In the genomic region with DNA sequence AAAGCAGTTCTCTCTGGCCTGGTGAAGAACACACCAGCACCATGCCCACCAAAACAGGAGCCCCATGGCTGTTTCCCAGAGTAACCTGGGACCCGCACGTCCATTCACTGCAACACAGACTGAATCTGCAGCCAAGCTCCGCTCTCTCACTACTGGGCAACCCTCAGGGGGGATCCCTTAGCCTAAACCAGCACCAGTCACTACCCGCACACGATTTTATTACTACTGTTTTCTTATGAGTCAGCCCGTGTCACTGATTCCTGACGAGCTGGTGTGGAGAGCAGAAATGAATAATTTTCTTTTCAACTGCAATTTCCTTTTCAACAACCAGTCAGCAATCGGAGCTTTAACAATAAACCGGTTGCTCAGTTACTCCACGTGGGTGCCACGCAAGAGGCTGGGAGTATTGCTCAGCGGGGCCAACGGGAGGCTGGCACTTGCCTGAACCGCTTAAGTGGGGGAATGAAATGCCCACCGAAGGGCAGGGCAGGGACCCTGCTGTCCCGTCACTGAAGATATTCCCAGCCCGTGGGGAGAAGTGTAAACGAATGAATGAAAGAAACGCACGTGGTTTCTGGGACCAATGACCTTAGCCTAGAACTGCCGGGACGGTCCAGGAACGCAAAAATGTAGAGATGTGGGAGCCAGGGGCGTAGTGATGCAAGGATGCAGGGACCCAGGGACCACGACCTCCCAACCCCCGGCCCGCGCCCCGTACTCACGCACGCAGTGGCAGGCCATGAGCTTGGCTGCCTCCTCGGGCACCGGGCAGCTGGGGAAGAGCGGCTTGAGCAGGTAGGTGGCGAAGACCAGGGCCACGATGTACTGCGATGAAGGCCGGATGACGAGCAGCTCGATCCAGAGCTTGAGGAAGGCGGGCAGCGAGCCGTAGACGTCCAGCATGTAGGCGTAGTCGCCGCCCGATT, we compare ENCODE assay signal across 9 cellular contexts. TPM values are rescaled to one million over a fixed set of nuclear protein-coding genes. Genes with fewer than 3 reads are reported as not detected.
A peak's percentile ranks its signal among the peaks of the same experiment; 100 is the strongest.
DNase-seq lines count a peak whose midpoint lies in the region; ATAC-seq, FAIRE-seq and TF ChIP-seq lines count a peak whose summit lies in the region.
"Not testable (repeated sequence)": the region's sequence is repeated elsewhere in the genome, so short reads cannot be mapped to it uniquely, and the experiment has no call there.
"Had no signal": no experiment of that assay in that cellular context is flagged by ENCODE, and none has a peak within 500 bp of the region (broad histone marks: within the 10 kb centered on the region; RNA-seq: fewer than 3 reads in every experiment).

No MANE protein-coding gene starts in this region.

- H4K20me1 ChIP-seq in DND-41 (ENCODE audit: insufficient read depth, low read length); SU-DHL-6 (ENCODE audit: low read depth, low read length); astrocyte (ENCODE audit: insufficient read depth, low read length): not testable (repeated sequence)

- H2AFZ ChIP-seq in DND-41 (ENCODE audit: low read depth, low read length) = peak overlapping the region; percentile 86
- H2AFZ ChIP-seq in SU-DHL-6 (ENCODE audit: low read depth, low read length, severe bottlenecking) = not testable (repeated sequence)
- peak overlapping the region; percentile 69 for H2AFZ ChIP-seq in astrocyte (ENCODE audit: low read depth, low read length)

- H3K9me3 ChIP-seq in DND-41 (ENCODE audit: insufficient read depth, low read length, severe bottlenecking); SU-DHL-6 (ENCODE audit: insufficient read depth, low read length); astrocyte (ENCODE audit: insufficient read depth, low read depth, low read length); gastroesophageal sphincter; muscle layer of duodenum (ENCODE audit: control insufficient read depth in 1 of 2, low read length in 2 of 2): not testable (repeated sequence)

- DNase-seq in DND-41; HL-60 (ENCODE audit: low read depth in 1 of 2, low spot score in 1 of 2); astrocyte (ENCODE audit: low read depth): not testable (repeated sequence)
- DNase-seq in stimulated activated naive CD8-positive, alpha-beta T cell treated with anti-CD3 and anti-CD28 coated beads, Interleukin-15, Interleukin-2, amounts not matched to agents 100 U/mL and 50 U/mL, for 24 hours = peak; percentile 37

- peak overlapping the region; percentile 64 for H3K27ac ChIP-seq in DND-41 (ENCODE audit: low read length)
- H3K27ac ChIP-seq in HL-60 (replicated peaks) = peak overlapping the region; percentile 87
- peak overlapping the region; percentile 68 for H3K27ac ChIP-seq in SU-DHL-6 (ENCODE audit: low read depth, low read length)
- peak overlapping the region; percentile 88 for H3K27ac ChIP-seq in astrocyte (ENCODE audit: low read depth, low read length)
- H3K27ac ChIP-seq in gastroesophageal sphincter = peak overlapping the region in 3 of 4 donors; percentile 75 to 82 (median 77)
- H3K27ac ChIP-seq in muscle layer of duodenum (ENCODE audit: low read length) = not testable (repeated sequence)

- not testable (repeated sequence) for H3K36me3 Mint-ChIP-seq in astrocyte (ENCODE audit: low read depth, unreplicated experiment)

- H3K4me3 ChIP-seq in DND-41 (ENCODE audit: low read depth in 1 of 2, low read length in 2 of 2) = peak overlapping the region; percentile 59 to 84; a peak in 3 of 4 replicates
- H3K4me3 ChIP-seq in HL-60 (replicated peaks; ENCODE audit: insufficient read depth, low read length) = peak overlapping the region; percentile 77
- peak overlapping the region; percentile 71 for H3K4me3 ChIP-seq in SU-DHL-6 (ENCODE audit: insufficient read depth, low read length, poor library complexity, severe bottlenecking)
- peak overlapping the region; percentile 71 for H3K4me3 ChIP-seq in astrocyte (ENCODE audit: insufficient read depth, low read depth, low read length)
- peak overlapping the region; percentile 37 to 69 for H3K4me3 ChIP-seq in gastroesophageal sphincter
- H3K4me3 ChIP-seq in muscle layer of duodenum (ENCODE audit: low read depth in 1 of 2, low read length in 2 of 2) = peak overlapping the region; percentile 30 to 69

- H3K27me3 ChIP-seq in DND-41 (ENCODE audit: insufficient read depth, low read length, poor library complexity); HL-60 (ENCODE audit: insufficient read depth, poor library complexity, severe bottlenecking); SU-DHL-6 (ENCODE audit: low read length); astrocyte (ENCODE audit: insufficient read depth, low read length); gastroesophageal sphincter; muscle layer of duodenum (ENCODE audit: low read depth, low read length): not testable (repeated sequence)

- not testable (repeated sequence) for H3K36me3 ChIP-seq in DND-41 (ENCODE audit: insufficient read depth, low read length); SU-DHL-6 (ENCODE audit: low read length); astrocyte (ENCODE audit: insufficient read depth, low read length); gastroesophageal sphincter; muscle layer of duodenum (ENCODE audit: control insufficient read depth in 1 of 2, insufficient read depth in 2 of 2, low read length in 2 of 2)

- H3K9me2 ChIP-seq in SU-DHL-6 (replicated peaks; ENCODE audit: insufficient read depth, low read length) = not testable (repeated sequence)

- not testable (repeated sequence) for TF ChIP-seq POLR2A in gastroesophageal sphincter (IDR thresholded peaks at IDR 0.05)

- not testable (repeated sequence) for H3K9me3 Mint-ChIP-seq in astrocyte (ENCODE audit: unreplicated experiment)

- not testable (repeated sequence) for TF ChIP-seq EP300 in gastroesophageal sphincter (IDR thresholded peaks at IDR 0.05)

- 0% methylated on average over 2 of the region's 48 CpGs for WGBS in gastroesophageal sphincter (ENCODE audit: low coverage in 1 of 2), 2 donors

- H3K27ac Mint-ChIP-seq in astrocyte (ENCODE audit: unreplicated experiment) = peak overlapping the region; percentile 69

- not testable (repeated sequence) for H3K27me3 Mint-ChIP-seq in astrocyte (ENCODE audit: low read depth, unreplicated experiment)

- not testable (repeated sequence) for H3K4me1 Mint-ChIP-seq in astrocyte (ENCODE audit: low read depth, unreplicated experiment)

- H3K9ac ChIP-seq in DND-41 (ENCODE audit: low read depth, low read length) (peak overlapping the region; percentile 79), SU-DHL-6 (ENCODE audit: low read length) (peak overlapping the region; percentile 85), astrocyte (ENCODE audit: low read length) (peak overlapping the region; percentile 92)

- not testable (repeated sequence) for FAIRE-seq in astrocyte (lab: Jason Lieb, UNC)

- TF ChIP-seq CTCF in DND-41 (IDR thresholded peaks at IDR 0.05; ENCODE audit: borderline replicate concordance, extremely low read depth, low read length, poor library complexity, severe bottlenecking); HL-60 (IDR thresholded peaks at IDR 0.05; ENCODE audit: insufficient read depth, low read length); SU-DHL-6 (IDR thresholded peaks at IDR 0.05; ENCODE audit: insufficient read depth, low read length, poor library complexity, severe bottlenecking); astrocyte (IDR thresholded peaks at IDR 0.05; ENCODE audit: insufficient read depth, low read depth, low read length); gastroesophageal sphincter (IDR thresholded peaks at IDR 0.05): not testable (repeated sequence)

- peaks cover 17% of the 10 kb centered on the region for H3K4me1 ChIP-seq in DND-41 (ENCODE audit: insufficient read depth, low read length)
- H3K4me1 ChIP-seq in astrocyte (ENCODE audit: insufficient read depth, low read length); muscle layer of duodenum (ENCODE audit: control insufficient read depth in 1 of 2, insufficient read depth in 2 of 2, low read length in 2 of 2): not testable (repeated sequence)
- peaks cover 0 to 30% (median 0%) of the 10 kb centered on the region in 3 donors for H3K4me1 ChIP-seq in gastroesophageal sphincter

- H3F3A ChIP-seq in SU-DHL-6 (ENCODE audit: insufficient read depth) = not testable (repeated sequence)

- peak overlapping the region; percentile 60 for H3K4me2 ChIP-seq in DND-41 (ENCODE audit: insufficient read depth, low read length)
- H3K4me2 ChIP-seq in SU-DHL-6 (ENCODE audit: low read depth, low read length, poor library complexity, severe bottlenecking) = peak overlapping the region; percentile 49
- peak overlapping the region; percentile 87 for H3K4me2 ChIP-seq in astrocyte (ENCODE audit: low read length)

- peaks cover 50% of the 10 kb centered on the region for H3K79me2 ChIP-seq in DND-41 (ENCODE audit: insufficient read depth, low read length)
- H3K79me2 ChIP-seq in SU-DHL-6 (ENCODE audit: insufficient read depth, low read length) = peaks cover 43% of the 10 kb centered on the region
- peaks cover 36% of the 10 kb centered on the region for H3K79me2 ChIP-seq in astrocyte (ENCODE audit: insufficient read depth, low read length)

- H3K4me3 Mint-ChIP-seq in astrocyte (ENCODE audit: unreplicated experiment) = peak overlapping the region; percentile 94

- ATAC-seq in DND-41 (ENCODE audit: insufficient read depth, low read depth) (peak; percentile 20), GM21529 (IDR thresholded peaks at IDR 0.05; ENCODE audit: unreplicated experiment) (peak; percentile 47), gastroesophageal sphincter (peak; percentile 37)
- ATAC-seq in stimulated activated naive CD8-positive, alpha-beta T cell treated with anti-CD3 and anti-CD28 coated beads, Interleukin-15, Interleukin-2, amounts not matched to agents 100 U/mL and 50 U/mL, for 24 hours = peak; percentile 83

RNA-seq across cellular contexts. Expression of gene SPN, which starts 50.4 kb away (rescaled TPM):
- total RNA-seq in astrocyte = 0.07 TPM in 1 of 2 replicates, not detected in the other
- 1 to 10 TPM in 3 of 4 donors, not detected in 1; 1.2 to 2.3 (median 2.0) TPM for total RNA-seq in gastroesophageal sphincter
- total RNA-seq: SK-MEL-5 had no signal

Comparison
In these comparisons a context has a peak if more than half of its experiments do, and no peak if none do; other contexts are left out.
1. ATAC-seq: peak in every context shown above with its lines; median percentile 83 in stimulated activated naive CD8-positive, alpha-beta T cell treated with anti-CD3 and anti-CD28 coated beads, Interleukin-15, Interleukin-2, amounts not matched to agents 100 U/mL and 50 U/mL, for 24 hours; 47 in GM21529; 37 in gastroesophageal sphincter; 20 in DND-41.